1 cellular context compared by ENCODE assay signal in genomic region chr20:50792708-50793574, GRCh38.
TF ChIP-seq lines count a peak whose summit lies in the region.

No MANE protein-coding gene starts in this region.

TF ChIP-seq in HepG2, 621 proteins besides CTCF, POLR2A, EP300 and RAD21 (continued from another document and continues in another):
- TF ChIP-seq ZNF609 (CRISPR knock-in tag; IDR thresholded peaks at IDR 0.05; ENCODE audit: borderline replicate concordance) (no peak), PHF21A (CRISPR knock-in tag; IDR thresholded peaks at IDR 0.05) (no peak), ZNF678 (CRISPR knock-in tag; IDR thresholded peaks at IDR 0.05) (0 out of 2 replicates have a peak, but pooled peaks have one; percentile 43), ZBTB34 (CRISPR knock-in tag; IDR thresholded peaks at IDR 0.05) (no peak), ZNF432 (CRISPR knock-in tag; IDR thresholded peaks at IDR 0.05; ENCODE audit: borderline replicate concordance) (no peak), ZNF143 (CRISPR knock-in tag; IDR thresholded peaks at IDR 0.05) (no peak), KLF9 (CRISPR knock-in tag; IDR thresholded peaks at IDR 0.05; ENCODE audit: low read depth) (no peak), ZFAT (CRISPR knock-in tag; conservative IDR thresholded peaks at IDR 0.05) (no peak), ZNF446 (CRISPR knock-in tag; IDR thresholded peaks at IDR 0.05) (no peak), MYPOP (CRISPR knock-in tag; IDR thresholded peaks at IDR 0.05) (no peak), PLSCR1 (CRISPR knock-in tag; IDR thresholded peaks at IDR 0.05; ENCODE audit: borderline replicate concordance) (no peak), ZBTB8A (CRISPR knock-in tag; IDR thresholded peaks at IDR 0.05; ENCODE audit: borderline replicate concordance, low read depth) (no peak), ZNF607 (CRISPR knock-in tag; IDR thresholded peaks at IDR 0.05; ENCODE audit: borderline replicate concordance) (no peak), ZNF510 (CRISPR knock-in tag; IDR thresholded peaks at IDR 0.05; ENCODE audit: low read depth) (peak; percentile 59; the same call in 1 of the 2 replicates), GPN1 (CRISPR knock-in tag; IDR thresholded peaks at IDR 0.05; ENCODE audit: borderline replicate concordance) (no peak), TFE3 (CRISPR knock-in tag; IDR thresholded peaks at IDR 0.05) (no peak), SP1 (IDR thresholded peaks at IDR 0.05) (no peak), SP1 (CRISPR knock-in tag; IDR thresholded peaks at IDR 0.05) (no peak), NRL (CRISPR knock-in tag; IDR thresholded peaks at IDR 0.05; ENCODE audit: borderline replicate concordance) (no peak), ZBTB33 (CRISPR knock-in tag; IDR thresholded peaks at IDR 0.05) (no peak), HNRNPL (IDR thresholded peaks at IDR 0.05; ENCODE audit: low read depth, low read length) (no peak), XBP1 (CRISPR knock-in tag; IDR thresholded peaks at IDR 0.05) (no peak), SRSF4 (IDR thresholded peaks at IDR 0.05; ENCODE audit: low read depth, low read length, poor library complexity, severe bottlenecking) (no peak), MLXIP (CRISPR knock-in tag; IDR thresholded peaks at IDR 0.05; ENCODE audit: borderline replicate concordance) (no peak), ZNF879 (CRISPR knock-in tag; IDR thresholded peaks at IDR 0.05) (no peak), MTERF4 (CRISPR knock-in tag; IDR thresholded peaks at IDR 0.05) (no peak), ZGPAT (CRISPR knock-in tag; IDR thresholded peaks at IDR 0.05) (0 out of 2 replicates have a peak, but pooled peaks have one; percentile 4), ONECUT2 (CRISPR knock-in tag; IDR thresholded peaks at IDR 0.05) (no peak), ZBTB49 (CRISPR knock-in tag; IDR thresholded peaks at IDR 0.05; ENCODE audit: borderline replicate concordance) (no peak), FOXO1 (CRISPR knock-in tag; IDR thresholded peaks at IDR 0.05) (peak; percentile 5; the same call in 1 of the 2 replicates), ARID5B (CRISPR knock-in tag; IDR thresholded peaks at IDR 0.05) (no peak)
